ENCODE assay signal across 27 cellular contexts in the genomic region with DNA sequence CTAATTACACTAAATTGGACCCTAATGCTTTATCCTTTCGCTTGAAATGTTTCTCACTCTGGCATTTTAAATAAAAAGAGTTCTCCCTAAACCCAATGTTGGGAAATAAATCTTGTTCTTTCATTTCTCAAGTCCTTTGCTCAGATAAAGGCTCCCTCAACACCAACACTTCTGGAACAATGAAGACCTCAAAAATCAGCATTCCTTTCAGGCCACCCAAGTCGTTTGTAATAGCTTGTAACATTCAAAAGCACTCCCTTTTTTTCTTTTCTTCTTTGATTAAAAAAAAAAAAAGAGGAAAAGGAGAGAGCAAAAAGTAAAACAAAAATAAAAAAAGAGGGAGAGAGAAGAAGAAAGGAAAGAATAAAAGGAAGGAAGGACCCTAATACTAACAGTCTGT. TPM values are rescaled to one million over a fixed set of nuclear protein-coding genes. Genes with fewer than 3 reads are reported as not detected.
DNase-seq lines count a peak whose midpoint lies in the region; ATAC-seq, FAIRE-seq and TF ChIP-seq lines count a peak whose summit lies in the region.
"Had no signal": no experiment of that assay in that cellular context is flagged by ENCODE, and none has a peak within 500 bp of the region (broad histone marks: within the 10 kb centered on the region; RNA-seq: fewer than 3 reads in every experiment).

No MANE protein-coding gene starts in this region.

- H3K36me3 ChIP-seq in SJCRH30 (no peaks in the 10 kb centered on the region), testis (ENCODE audit: low read depth, missing control alignments) (no peaks in the 10 kb centered on the region), mucosa of descending colon (ENCODE audit: low read depth) (no peaks in the 10 kb centered on the region)
- H3K36me3 ChIP-seq: BLaER1 had no signal

- H3K27me3 ChIP-seq in SJCRH30 (no peaks in the 10 kb centered on the region), testis (no peaks in the 10 kb centered on the region)
- H3K27me3 ChIP-seq: BLaER1 had no signal

- peaks cover 30% of the 10 kb centered on the region for H3K4me1 ChIP-seq in SJCRH30
- H3K4me1 ChIP-seq in testis = peaks cover 47% of the 10 kb centered on the region
- H3K4me1 ChIP-seq in mucosa of descending colon (ENCODE audit: low read depth) = no peaks in the 10 kb centered on the region
- H3K4me1 ChIP-seq: BLaER1 had no signal

- H3K27me3 Mint-ChIP-seq in activated naive CD8-positive, alpha-beta T cell treated with anti-CD3 and anti-CD28 coated beads for 36 hours = no peaks in the 10 kb centered on the region
- no peaks in the 10 kb centered on the region for H3K27me3 Mint-ChIP-seq in activated naive CD8-positive, alpha-beta T cell treated with anti-CD3 and anti-CD28 coated beads, Interleukin-2, amount 50 U/mL, for 24 hours
- H3K27me3 Mint-ChIP-seq: CD4-positive, CD25-positive, alpha-beta regulatory T cell had no signal

- WGBS in testis, 2 donors = 36 to 37% methylated on average over 2 of the region's 2 CpGs

- H3K9me3 ChIP-seq in SJCRH30 (replicated peaks) (no peaks in the 10 kb centered on the region), testis (no peaks in the 10 kb centered on the region), mucosa of descending colon (no peaks in the 10 kb centered on the region)
- H3K9me3 ChIP-seq: BLaER1 had no signal

- no peak overlapping the region for H3K4me3 Mint-ChIP-seq in activated naive CD8-positive, alpha-beta T cell treated with anti-CD3 and anti-CD28 coated beads for 36 hours
- no peak overlapping the region for H3K4me3 Mint-ChIP-seq in activated naive CD8-positive, alpha-beta T cell treated with anti-CD3 and anti-CD28 coated beads, Interleukin-2, amount 50 U/mL, for 24 hours
- H3K4me3 Mint-ChIP-seq: CD4-positive, CD25-positive, alpha-beta regulatory T cell; H9; HFFc6 had no signal

- intact Hi-C loops in testis (cut with DNase I; ENCODE audit: low total_unique reads) = no loop called here
- intact Hi-C loops in mucosa of descending colon (cut with DNase I, micrococcal nuclease) = no loop called here

- no peak for DNase-seq in activated naive CD8-positive, alpha-beta T cell treated with anti-CD3 and anti-CD28 coated beads for 36 hours
- no peak for DNase-seq in activated naive CD8-positive, alpha-beta T cell treated with anti-CD3 and anti-CD28 coated beads, Interleukin-2, amount 50 U/mL, for 24 hours
- peak in 1 of 2 experiments; percentile 46 for DNase-seq in SJCRH30
- peak; percentile 10 for DNase-seq in fibroblast of pulmonary artery (ENCODE audit: low read depth)
- DNase-seq in testis = peak; percentile 30
- no peak for DNase-seq in ACHN
- DNase-seq in mucosa of descending colon = no peak
- no peak for DNase-seq in urothelium cell line (ENCODE audit: low spot score)
- DNase-seq: 8988T; CD4-positive, CD25-positive, alpha-beta regulatory T cell; EL; GDM1; H9; HFFc6; Kasumi-1; NCI-H2029 treated with DMSO at 0.1 percent for 48 hours; NCI-H526 treated with DMSO at 0.1 percent for 48 hours; PC-9 had no signal

- no peak for FAIRE-seq in urothelium cell line (lab: Jason Lieb, UNC)
- FAIRE-seq: GM12891, K562 had no signal

- H3K4me3 ChIP-seq in SJCRH30 (no peak overlapping the region), fibroblast of pulmonary artery (replicated peaks; ENCODE audit: low read depth, low read length) (no peak overlapping the region), testis (no peak overlapping the region), mucosa of descending colon (no peak overlapping the region)
- H3K4me3 ChIP-seq: BLaER1, K562, PC-9 had no signal

- peak overlapping the region; percentile 65 for H3K27ac Mint-ChIP-seq in activated naive CD8-positive, alpha-beta T cell treated with anti-CD3 and anti-CD28 coated beads for 36 hours
- no peak overlapping the region for H3K27ac Mint-ChIP-seq in activated naive CD8-positive, alpha-beta T cell treated with anti-CD3 and anti-CD28 coated beads, Interleukin-2, amount 50 U/mL, for 24 hours
- H3K27ac Mint-ChIP-seq: HFFc6 had no signal

- in situ Hi-C loops in ACHN (cut with HindIII; ENCODE audit: low pct_ligation_motif_present, low pct_unique_long_range_greater_than_20kb, low sequenced_read_pairs) = no loop called here

- no peak for TF ChIP-seq POLR2A in testis (IDR thresholded peaks at IDR 0.05)

- TF ChIP-seq CTCF in fibroblast of pulmonary artery (IDR thresholded peaks at IDR 0.05; ENCODE audit: low read length, missing control alignments) (no peak), testis (IDR thresholded peaks at IDR 0.05) (no peak), mucosa of descending colon (IDR thresholded peaks at IDR 0.05) (no peak)

- peaks cover 22% of the 10 kb centered on the region for H3K36me3 Mint-ChIP-seq in activated naive CD8-positive, alpha-beta T cell treated with anti-CD3 and anti-CD28 coated beads for 36 hours
- H3K36me3 Mint-ChIP-seq in activated naive CD8-positive, alpha-beta T cell treated with anti-CD3 and anti-CD28 coated beads, Interleukin-2, amount 50 U/mL, for 24 hours (ENCODE audit: low read depth) = peaks cover 5% of the 10 kb centered on the region

- no peaks in the 10 kb centered on the region for H3K9me3 Mint-ChIP-seq in activated naive CD8-positive, alpha-beta T cell treated with anti-CD3 and anti-CD28 coated beads for 36 hours
- H3K9me3 Mint-ChIP-seq in activated naive CD8-positive, alpha-beta T cell treated with anti-CD3 and anti-CD28 coated beads, Interleukin-2, amount 50 U/mL, for 24 hours = no peaks in the 10 kb centered on the region
- H3K9me3 Mint-ChIP-seq: H9, HFFc6 had no signal

- peak overlapping the region; percentile 11; the same call in 1 of the 2 replicates for H3K27ac ChIP-seq in SJCRH30
- H3K27ac ChIP-seq in testis = peak overlapping the region; percentile 73 to 86
- H3K27ac ChIP-seq: BLaER1, PC-9 had no signal

- no peak for ATAC-seq in activated naive CD8-positive, alpha-beta T cell treated with anti-CD3 and anti-CD28 coated beads, Interleukin-2, amount 50 U/mL, for 24 hours
- no peak for ATAC-seq in mucosa of descending colon
- ATAC-seq: K562, Right ventricle myocardium inferior had no signal

- H3K4me1 Mint-ChIP-seq in activated naive CD8-positive, alpha-beta T cell treated with anti-CD3 and anti-CD28 coated beads for 36 hours = peaks cover 15% of the 10 kb centered on the region
- peaks cover 11% of the 10 kb centered on the region for H3K4me1 Mint-ChIP-seq in activated naive CD8-positive, alpha-beta T cell treated with anti-CD3 and anti-CD28 coated beads, Interleukin-2, amount 50 U/mL, for 24 hours

RNA-seq across cellular contexts. Expression of a gene that starts 23.3 kb away (rescaled TPM):
- total RNA-seq in activated naive CD8-positive, alpha-beta T cell treated with anti-CD3 and anti-CD28 coated beads for 36 hours = 1 to 10 TPM; 7.5 to 7.8 TPM
- 0.10 and 0.23 TPM in 2 replicates for total RNA-seq in SJCRH30 (2014; rRNA removed; shearing (Covaris generic))
- total RNA-seq in testis (10 to 100 TPM; 22.9 to 29.4 TPM), mucosa of descending colon (1 to 10 TPM in 1 of 3 donors, under 1 TPM in 2; 0.16 to 2.2 (median 0.52) TPM)
- polyA plus RNA-seq in testis (ENCODE audit: insufficient read depth, low read depth, low replicate concordance) = 30.5 TPM
- total RNA-seq: HFFc6, HT1080, MCF 10A, NCI-H460, Right ventricle myocardium inferior, RPMI7951 had no signal
- polyA plus RNA-seq: AG04450, K562 had no signal

Comparison
In these comparisons a context has a peak if more than half of its experiments do, and no peak if none do; other contexts are left out.
1. DNase-seq: peak in fibroblast of pulmonary artery (single experiment) and testis (single experiment); none in activated naive CD8-positive, alpha-beta T cell treated with anti-CD3 and anti-CD28 coated beads for 36 hours (single experiment), activated naive CD8-positive, alpha-beta T cell treated with anti-CD3 and anti-CD28 coated beads, Interleukin-2, amount 50 U/mL, for 24 hours (single experiment), ACHN (single experiment), mucosa of descending colon (0 of 3) and urothelium cell line (single experiment).